ENCODE assay signal across 8 cellular contexts in the genomic region with DNA sequence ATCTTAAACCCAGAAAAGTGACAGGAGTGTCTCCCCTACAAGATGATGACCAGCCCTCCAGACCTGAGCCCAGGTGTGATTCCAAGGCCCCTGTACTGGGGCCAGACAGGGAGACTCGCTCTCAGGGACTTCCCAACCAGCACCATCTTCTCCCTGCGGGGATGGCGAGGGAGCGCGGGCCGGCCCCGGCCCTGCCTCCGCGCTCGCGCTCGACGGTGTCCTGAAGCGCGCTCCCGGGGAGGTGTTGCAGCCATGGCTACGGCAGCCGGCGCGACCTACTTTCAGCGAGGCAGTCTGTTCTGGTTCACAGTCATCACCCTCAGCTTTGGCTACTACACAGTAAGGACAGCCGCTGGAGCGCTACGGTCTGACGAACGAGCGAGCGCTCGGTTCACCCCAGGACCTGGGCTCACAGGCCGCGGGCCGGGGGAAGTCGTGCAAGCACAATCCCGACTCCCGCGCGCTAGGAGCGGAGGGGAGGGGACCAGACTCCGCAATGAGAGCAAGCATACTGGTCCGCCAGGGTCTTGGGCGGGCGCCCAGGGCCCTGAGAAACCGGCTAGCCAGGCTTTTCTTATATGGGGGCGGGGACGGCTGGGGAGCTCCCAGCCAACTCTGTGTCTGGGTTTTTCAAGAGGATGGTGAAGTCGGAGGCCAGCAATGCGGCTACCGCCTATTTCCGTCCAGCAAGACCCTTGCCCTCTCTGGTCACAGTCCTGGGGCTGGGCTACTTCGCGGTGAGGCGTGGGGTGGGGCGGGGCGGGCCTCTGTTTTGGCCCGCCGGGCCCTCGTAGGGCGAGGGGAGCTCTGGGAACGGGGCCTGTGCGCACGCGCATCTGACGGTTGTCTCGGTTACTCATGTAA. TPM values are rescaled to one million over a fixed set of nuclear protein-coding genes. Genes with fewer than 3 reads are reported as not detected.
A peak's percentile ranks its signal among the peaks of the same experiment; 100 is the strongest.
DNase-seq lines count a peak whose midpoint lies in the region; ATAC-seq and TF ChIP-seq lines count a peak whose summit lies in the region.

Gene TMEM254 (plus strand): TSS at position 218 of the 864 bp plus-strand sequence. CDS start 35 bp downstream, at position 253.

- no peaks in the 10 kb centered on the region for H3K36me3 Mint-ChIP-seq in activated T-helper 2 cell treated with anti-CD3 and anti-CD28 coated beads, Interferon-gamma antibody, Interleukin-2, Interleukin-4, amounts not matched to agents 10 μg/mL and 5 μg/mL and 100 μg/mL, durations not matched to agents 14 hours and 24 hours and 36 hours (ENCODE audit: low read depth)
- no peaks in the 10 kb centered on the region for H3K36me3 Mint-ChIP-seq in natural killer cell treated with Interleukin-12 subunit alpha and Interleukin-12 subunit beta and Interleukin-15 and Interleukin-18, amount 100 ng/mL, for 72 hours

- TF ChIP-seq CTCF in DOHH2 (IDR thresholded peaks at IDR 0.05; ENCODE audit: low read depth, low read length, poor library complexity, severe bottlenecking) = no peak
- TF ChIP-seq CTCF in RWPE2 (IDR thresholded peaks at IDR 0.05; ENCODE audit: poor library complexity, severe bottlenecking) = no peak

- H3K36me3 ChIP-seq in DOHH2 (ENCODE audit: control insufficient read depth, low read length) (no peaks in the 10 kb centered on the region), KOPT-K1 (ENCODE audit: insufficient read depth, low read length) (no peaks in the 10 kb centered on the region), RWPE2 (ENCODE audit: low read depth) (peaks cover 4% of the 10 kb centered on the region; the same call in 1 of the 2 replicates)

- H3K27me3 Mint-ChIP-seq in activated T-helper 2 cell treated with anti-CD3 and anti-CD28 coated beads, Interferon-gamma antibody, Interleukin-2, Interleukin-4, amounts not matched to agents 10 μg/mL and 5 μg/mL and 100 μg/mL, durations not matched to agents 14 hours and 24 hours and 36 hours (ENCODE audit: low read depth) = no peaks in the 10 kb centered on the region
- no peaks in the 10 kb centered on the region for H3K27me3 Mint-ChIP-seq in natural killer cell treated with Interleukin-12 subunit alpha and Interleukin-12 subunit beta and Interleukin-15 and Interleukin-18, amount 100 ng/mL, for 72 hours

- ATAC-seq in GM21825 (IDR thresholded peaks at IDR 0.05; ENCODE audit: unreplicated experiment) (peak; percentile 85), RWPE2 (ENCODE audit: low read depth) (peak; percentile 72)
- ATAC-seq in natural killer cell treated with Interleukin-12 subunit alpha and Interleukin-12 subunit beta and Interleukin-15 and Interleukin-18, amount 100 ng/mL, for 72 hours = peak; percentile 91 to 92

- H3K4me1 Mint-ChIP-seq in activated T-helper 2 cell treated with anti-CD3 and anti-CD28 coated beads, Interferon-gamma antibody, Interleukin-2, Interleukin-4, amounts not matched to agents 10 μg/mL and 5 μg/mL and 100 μg/mL, durations not matched to agents 14 hours and 24 hours and 36 hours (ENCODE audit: low read depth) = peaks cover 30% of the 10 kb centered on the region
- peaks cover 20 to 25% of the 10 kb centered on the region in 2 donors for H3K4me1 Mint-ChIP-seq in natural killer cell treated with Interleukin-12 subunit alpha and Interleukin-12 subunit beta and Interleukin-15 and Interleukin-18, amount 100 ng/mL, for 72 hours (ENCODE audit: low read depth in 2 of 2)

- no peaks in the 10 kb centered on the region for H3K9me3 Mint-ChIP-seq in activated T-helper 2 cell treated with anti-CD3 and anti-CD28 coated beads, Interferon-gamma antibody, Interleukin-2, Interleukin-4, amounts not matched to agents 10 μg/mL and 5 μg/mL and 100 μg/mL, durations not matched to agents 14 hours and 24 hours and 36 hours
- no peaks in the 10 kb centered on the region for H3K9me3 Mint-ChIP-seq in natural killer cell treated with Interleukin-12 subunit alpha and Interleukin-12 subunit beta and Interleukin-15 and Interleukin-18, amount 100 ng/mL, for 72 hours

- H3K27ac ChIP-seq in DOHH2 (ENCODE audit: low read depth, low read length) = peak within 1 kb of the TSS; percentile 59
- H3K27ac ChIP-seq in KOPT-K1 (ENCODE audit: low read depth, low read length, poor library complexity, severe bottlenecking) = peak within 1 kb of the TSS; percentile 79
- H3K27ac ChIP-seq in RWPE2 (ENCODE audit: poor library complexity, severe bottlenecking) = peak within 1 kb of the TSS; percentile 76

- no peaks in the 10 kb centered on the region for H3F3A ChIP-seq in DOHH2 (ENCODE audit: control insufficient read depth, insufficient read depth)

- intact Hi-C loops in activated T-helper 2 cell treated with anti-CD3 and anti-CD28 coated beads, Interferon-gamma antibody, Interleukin-2, Interleukin-4, amounts not matched to agents 10 μg/mL and 5 μg/mL and 100 μg/mL, durations not matched to agents 14 hours and 24 hours and 36 hours (cut with micrococcal nuclease) = loop anchor here (1.0 to 5.0 kb wide), 2 partner anchors 127 to 459 kb away; partner anchors contain the start of genes ANXA11 and SH2D4B

- peak; percentile 83 for DNase-seq in RWPE2 (ENCODE audit: low spot score)
- DNase-seq in activated T-helper 2 cell treated with anti-CD3 and anti-CD28 coated beads, Interferon-gamma antibody, Interleukin-2, Interleukin-4, amounts not matched to agents 10 μg/mL and 5 μg/mL and 100 μg/mL, durations not matched to agents 14 hours and 24 hours and 36 hours (ENCODE audit: low spot score) = peak; percentile 82
- DNase-seq in fibroblast of peridontal ligament (ENCODE audit: extremely low read depth) = peak; percentile 86
- peak; percentile 92 for DNase-seq in natural killer cell treated with Interleukin-12 subunit alpha and Interleukin-12 subunit beta and Interleukin-15 and Interleukin-18, amount 100 ng/mL, for 72 hours (ENCODE audit: low spot score)
- DNase-seq in stimulated activated naive CD4-positive, alpha-beta T cell treated with Interleukin-2 at 50 U/mL for 16 hours (lab: John Stamatoyannopoulos, UW) = peak; percentile 83

- peak within 1 kb of the TSS; percentile 71 for H3K4me3 ChIP-seq in DOHH2 (ENCODE audit: low read length)
- H3K4me3 ChIP-seq in RWPE2 (ENCODE audit: severe bottlenecking) = peak within 1 kb of the TSS; percentile 49

- peak within 1 kb of the TSS; percentile 62 for H3K4me2 ChIP-seq in DOHH2 (ENCODE audit: low read length)

- peak within 1 kb of the TSS; percentile 91 for H3K27ac Mint-ChIP-seq in activated T-helper 2 cell treated with anti-CD3 and anti-CD28 coated beads, Interferon-gamma antibody, Interleukin-2, Interleukin-4, amounts not matched to agents 10 μg/mL and 5 μg/mL and 100 μg/mL, durations not matched to agents 14 hours and 24 hours and 36 hours
- peak within 1 kb of the TSS; percentile 82 to 94 for H3K27ac Mint-ChIP-seq in natural killer cell treated with Interleukin-12 subunit alpha and Interleukin-12 subunit beta and Interleukin-15 and Interleukin-18, amount 100 ng/mL, for 72 hours

- no peaks in the 10 kb centered on the region for H3K79me2 ChIP-seq in DOHH2 (ENCODE audit: control insufficient read depth, low read length)

- H3K9me2 ChIP-seq in DOHH2 (replicated peaks; ENCODE audit: control insufficient read depth, low read length) = no peaks in the 10 kb centered on the region

- H3K9me3 ChIP-seq in DOHH2 (ENCODE audit: control insufficient read depth, insufficient read depth, low read length) (no peaks in the 10 kb centered on the region), KOPT-K1 (ENCODE audit: insufficient read depth, low read length, poor library complexity, severe bottlenecking) (no peaks in the 10 kb centered on the region), RWPE2 (ENCODE audit: severe bottlenecking) (no peaks in the 10 kb centered on the region)

- no peaks in the 10 kb centered on the region for H4K20me1 ChIP-seq in DOHH2 (ENCODE audit: control insufficient read depth, insufficient read depth, low read depth, low read length)

- H3K27me3 ChIP-seq in DOHH2 (ENCODE audit: control insufficient read depth, low read length) (no peaks in the 10 kb centered on the region), RWPE2 (ENCODE audit: insufficient read depth, poor library complexity, severe bottlenecking) (no peaks in the 10 kb centered on the region)

- H3K4me3 Mint-ChIP-seq in activated T-helper 2 cell treated with anti-CD3 and anti-CD28 coated beads, Interferon-gamma antibody, Interleukin-2, Interleukin-4, amounts not matched to agents 10 μg/mL and 5 μg/mL and 100 μg/mL, durations not matched to agents 14 hours and 24 hours and 36 hours (ENCODE audit: low read depth) = peak within 1 kb of the TSS; percentile 96
- peak within 1 kb of the TSS; percentile 99 for H3K4me3 Mint-ChIP-seq in natural killer cell treated with Interleukin-12 subunit alpha and Interleukin-12 subunit beta and Interleukin-15 and Interleukin-18, amount 100 ng/mL, for 72 hours

- H3K4me1 ChIP-seq in DOHH2 (ENCODE audit: control insufficient read depth, low read length) (peaks cover 17% of the 10 kb centered on the region), RWPE2 (ENCODE audit: insufficient read depth, poor library complexity, severe bottlenecking) (peaks cover 14% of the 10 kb centered on the region)

RNA-seq across cellular contexts. Expression of gene TMEM254, which starts in this region (rescaled TPM):
- total RNA-seq in activated T-helper 2 cell treated with anti-CD3 and anti-CD28 coated beads, Interferon-gamma antibody, Interleukin-2, Interleukin-4, amounts not matched to agents 10 μg/mL and 5 μg/mL and 100 μg/mL, durations not matched to agents 14 hours and 24 hours and 36 hours = 11.4 and 12.6 TPM in 2 replicates
- 10 to 100 TPM in 1 of 2 donors, 1 to 10 TPM in 1; 8.3 to 13.2 TPM for total RNA-seq in natural killer cell treated with Interleukin-12 subunit alpha and Interleukin-12 subunit beta and Interleukin-15 and Interleukin-18, amount 100 ng/mL, for 72 hours

Comparison
In these comparisons a context has a peak if more than half of its experiments do, and no peak if none do; other contexts are left out.
1. Peak in every context shown above with its lines: DNase-seq, ATAC-seq, H3K4me3 ChIP-seq and H3K27ac ChIP-seq.